ENCODE assay signal across 7 cellular contexts in the genomic region with DNA sequence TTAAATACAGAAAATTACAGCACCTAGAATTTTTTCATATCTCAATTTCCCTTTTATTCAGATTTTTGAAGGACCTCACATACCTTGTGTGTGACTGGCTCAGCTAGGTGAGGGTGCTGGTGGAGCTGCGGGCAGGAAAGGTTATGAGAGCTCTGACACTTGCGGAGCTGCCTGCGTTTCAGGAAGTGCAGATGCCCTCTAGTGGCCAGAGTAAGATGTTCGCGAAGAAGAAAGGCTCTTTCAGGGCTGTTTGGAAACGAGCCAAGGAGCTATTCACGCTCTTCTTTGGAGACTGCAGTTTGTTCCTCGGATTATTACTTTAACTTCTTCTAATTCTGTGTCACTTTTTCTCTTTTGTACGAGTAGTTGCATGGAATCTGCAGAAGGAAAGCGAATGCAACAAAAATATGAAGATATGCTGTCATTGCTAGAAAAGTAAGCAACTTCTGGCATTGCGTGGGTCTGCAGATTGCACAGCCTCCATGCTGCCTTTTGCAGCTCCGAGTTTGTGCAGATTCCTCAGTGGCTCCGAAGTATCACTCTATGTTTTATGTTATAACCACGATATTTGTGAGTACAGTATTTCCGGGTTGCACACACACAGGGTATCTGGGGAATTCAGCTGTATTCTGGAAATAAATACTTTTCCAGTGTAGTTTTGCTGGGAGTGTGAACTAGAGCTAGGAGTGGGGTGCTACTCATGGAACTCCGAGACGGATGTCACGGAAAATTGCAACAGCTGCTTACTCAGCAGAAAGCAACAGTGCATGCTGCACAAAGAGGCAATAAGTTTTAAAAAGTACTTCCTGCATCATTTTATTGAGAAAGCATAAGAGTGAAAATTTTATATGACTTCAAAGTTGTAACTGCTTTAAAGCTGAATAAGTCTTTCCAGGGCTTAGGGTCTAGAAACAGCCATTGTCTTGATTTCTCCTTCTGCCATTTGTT. TPM values are rescaled to one million over a fixed set of nuclear protein-coding genes. Genes with fewer than 3 reads are reported as not detected.
DNase-seq lines count a peak whose midpoint lies in the region; ATAC-seq and TF ChIP-seq lines count a peak whose summit lies in the region.

No MANE protein-coding gene starts in this region.

- H3K27me3 ChIP-seq in GM06990 (replicated peaks; ENCODE audit: control insufficient read depth, insufficient read depth, low read length) (no peaks in the 10 kb centered on the region), body of pancreas (no peaks in the 10 kb centered on the region)

- H3K4me1 ChIP-seq in body of pancreas = peaks cover 7% of the 10 kb centered on the region

- no peak overlapping the region for H3K27ac ChIP-seq in body of pancreas

- DNase-seq in GM06990 (ENCODE audit: extremely low read depth, insufficient read length) (no peak), LHCN-M2 (ENCODE audit: low read depth) (peak; percentile 36), RKO (ENCODE audit: low spot score) (peak; percentile 89), body of pancreas (peak; percentile 79 to 90 (median 88)), iPS-NIHi7 (ENCODE audit: extremely low spot score) (peak; percentile 84)
- peak; percentile 8 to 32 (median 8) for DNase-seq in stimulated activated CD4-positive, alpha-beta T cell treated with anti-CD3 and anti-CD28 coated beads, Interleukin-12 subunit alpha, Interleukin-12 subunit beta, amount 100 ng/mL, for 48 hours (ENCODE audit: low read depth in 2 of 3, low spot score in 1 of 3)

- WGBS in body of pancreas, 2 donors = 19 to 21% methylated on average over 18 of the region's 18 CpGs

- peak; percentile 77 for TF ChIP-seq CTCF in GM06990 (IDR thresholded peaks at IDR 0.05; ENCODE audit: insufficient read depth, low read length, poor library complexity, severe bottlenecking)
- peak; percentile 70 to 88 (median 79) for TF ChIP-seq CTCF in body of pancreas (IDR thresholded peaks at IDR 0.05)

- no peak for TF ChIP-seq POLR2A in body of pancreas (IDR thresholded peaks at IDR 0.05)

- H3K4me3 ChIP-seq in GM06990 (replicated peaks; ENCODE audit: low read depth, low read length) (no peak overlapping the region), body of pancreas (no peak overlapping the region)

- no peaks in the 10 kb centered on the region for H3K9me3 ChIP-seq in body of pancreas

- no peaks in the 10 kb centered on the region for H3K36me3 ChIP-seq in GM06990 (ENCODE audit: control insufficient read depth, insufficient read depth, low read length)
- no peaks in the 10 kb centered on the region for H3K36me3 ChIP-seq in body of pancreas (replicated peaks in 1 of 2; ENCODE audit: insufficient read depth in 1 of 2, low read depth in 2 of 2)

- peak; percentile 93 for ATAC-seq in body of pancreas
- no peak for ATAC-seq in GM19351 (IDR thresholded peaks at IDR 0.05; ENCODE audit: unreplicated experiment)

- intact Hi-C loops in body of pancreas (cut with DNase I) = loop anchor here (10.0 kb wide), 1 partner anchor 260 kb away; no protein-coding TSS in a partner anchor

RNA-seq across cellular contexts. Expression of gene DNAH9, which starts 46.3 kb away (rescaled TPM):
- total RNA-seq in LHCN-M2 (2014; rRNA removed) = 0.06 TPM in 1 of 2 replicates, not detected in the other
- polyA plus RNA-seq in LHCN-M2 (2012) = not detected
- total RNA-seq in body of pancreas = 1 to 10 TPM in 1 of 2 donors, under 1 TPM in 1; 0.52 to 9.6 TPM
